Comparison of ENCODE assay signal across 9 cellular contexts in genomic region chr19:14363203-14364097, GRCh38. TPM values are rescaled to one million over a fixed set of nuclear protein-coding genes. Genes with fewer than 3 reads are reported as not detected.
DNase-seq lines count a peak whose midpoint lies in the region; ATAC-seq and TF ChIP-seq lines count a peak whose summit lies in the region.
"Had no signal": no experiment of that assay in that cellular context is flagged by ENCODE, and none has a peak within 500 bp of the region (broad histone marks: within the 10 kb centered on the region; RNA-seq: fewer than 3 reads in every experiment).

No MANE protein-coding gene starts in this region.

- H3K9ac ChIP-seq in GM23248: peak overlapping the region; percentile 74

- peak overlapping the region; percentile 69 for H3K4me2 ChIP-seq in GM23248 (ENCODE audit: unreplicated experiment)

- H3K4me1 ChIP-seq in GM23248 (ENCODE audit: insufficient read depth): peaks cover 12% of the 10 kb centered on the region

- DNase-seq in AG10803 (ENCODE audit: low read depth) (peak; percentile 77), GM23248 (peak; percentile 77), cerebellar cortex (ENCODE audit: low spot score) (peak; percentile 71), SKM-1 treated with dmso at 0.1 percent for 144 hours (lab: John Stamatoyannopoulos, UW; ENCODE audit: unreplicated experiment) (no peak)
- DNase-seq in stimulated activated CD4-positive, alpha-beta T cell treated with anti-CD3 and anti-CD28 coated beads, Interleukin-4, amount 100 ng/mL, for 4 hours: peak; percentile 54 to 62

- peak overlapping the region; percentile 91 for H3K4me3 Mint-ChIP-seq in T-helper 1 cell treated with Interleukin-12 subunit alpha and Interleukin-12 subunit beta and Interleukin-4 antibody, amounts not matched to agents 30 μg/mL and 1 μg/mL, for 36 hours

- no peaks in the 10 kb centered on the region for H3K9me3 ChIP-seq in GM23248 (ENCODE audit: low read depth)

- H3K27me3 Mint-ChIP-seq in T-helper 1 cell treated with Interleukin-12 subunit alpha and Interleukin-12 subunit beta and Interleukin-4 antibody, amounts not matched to agents 30 μg/mL and 1 μg/mL, for 36 hours (ENCODE audit: low read depth): no peaks in the 10 kb centered on the region

- peaks cover 41% of the 10 kb centered on the region for H3K4me1 Mint-ChIP-seq in T-helper 1 cell treated with Interleukin-12 subunit alpha and Interleukin-12 subunit beta and Interleukin-4 antibody, amounts not matched to agents 30 μg/mL and 1 μg/mL, for 36 hours (ENCODE audit: low read depth)

- no peaks in the 10 kb centered on the region for H3K9me2 ChIP-seq in GM23248 (ENCODE audit: insufficient read depth)

- peaks cover 6% of the 10 kb centered on the region; the same call in 1 of the 2 replicates for H3F3A ChIP-seq in GM23248 (ENCODE audit: insufficient read depth)

- no peaks in the 10 kb centered on the region for H3K79me2 ChIP-seq in GM23248 (ENCODE audit: insufficient read depth)

- TF ChIP-seq CTCF in AG10803 (conservative IDR thresholded peaks at IDR 0.05; ENCODE audit: low read length): no peak

- H3K4me3 ChIP-seq in AG10803 (ENCODE audit: low read length): peak overlapping the region; percentile 43
- peak overlapping the region; percentile 56 for H3K4me3 ChIP-seq in GM23248

- no peaks in the 10 kb centered on the region for H3K36me3 ChIP-seq in GM23248 (ENCODE audit: low read depth)

- peaks cover 2% of the 10 kb centered on the region for H3K36me3 Mint-ChIP-seq in T-helper 1 cell treated with Interleukin-12 subunit alpha and Interleukin-12 subunit beta and Interleukin-4 antibody, amounts not matched to agents 30 μg/mL and 1 μg/mL, for 36 hours (ENCODE audit: low read depth)

- in situ Hi-C loops in GM23248 (cut with MboI): no loop called here

- H3K27me3 ChIP-seq in GM23248 (replicated peaks; ENCODE audit: insufficient read depth) (no peaks in the 10 kb centered on the region), layer of hippocampus (ENCODE audit: control insufficient read depth, insufficient read depth, low read length) (no peaks in the 10 kb centered on the region)

- H3K27ac ChIP-seq in GM23248 (peak overlapping the region; percentile 52), layer of hippocampus (ENCODE audit: low read depth, low read length) (peak overlapping the region; percentile 46)
- H3K27ac ChIP-seq: epithelial cell of prostate had no signal

- no peaks in the 10 kb centered on the region for H3K9me3 Mint-ChIP-seq in T-helper 1 cell treated with Interleukin-12 subunit alpha and Interleukin-12 subunit beta and Interleukin-4 antibody, amounts not matched to agents 30 μg/mL and 1 μg/mL, for 36 hours

- no peaks in the 10 kb centered on the region for H4K20me1 ChIP-seq in GM23248 (ENCODE audit: insufficient read depth)

- ATAC-seq in HG03520 (IDR thresholded peaks at IDR 0.05; ENCODE audit: unreplicated experiment): no peak

- H2AFZ ChIP-seq in GM23248: peak overlapping the region; percentile 93

- 6% methylated on average over 22 to 34 of the region's 34 CpGs for WGBS in GM23248 (ENCODE audit: low coverage in 1 of 2, low lambda C conversion rate in 2 of 2, missing lambda C conversion rate in 2 of 2), 2 experiments

- H3K27ac Mint-ChIP-seq in T-helper 1 cell treated with Interleukin-12 subunit alpha and Interleukin-12 subunit beta and Interleukin-4 antibody, amounts not matched to agents 30 μg/mL and 1 μg/mL, for 36 hours: peak overlapping the region; percentile 91

RNA-seq across cellular contexts. Expression of gene ADGRE5, which starts 17.8 kb away (rescaled TPM):
- 28.5 and 56.6 TPM in 2 replicates for total RNA-seq in GM23248 (2014; rRNA removed; shearing (Covaris generic))
- 56.6 and 58.4 TPM in 2 replicates for polyA plus RNA-seq in GM23248 (2016; fragmentation: Nextera tagmentation; extraction: Ambion mirVana)

RNA-seq across cellular contexts. Expression of gene DDX39A, which starts 55.7 kb away (rescaled TPM):
- 47.2 and 55.9 TPM in 2 replicates for total RNA-seq in GM23248 (2014; rRNA removed; shearing (Covaris generic))
- 57.7 and 58.7 TPM in 2 replicates for polyA plus RNA-seq in GM23248 (2016; fragmentation: Nextera tagmentation; extraction: Ambion mirVana)
